In genomic region chr9:19155106-19155999, GRCh38 we compare ENCODE assay signal across 8 cellular contexts. TPM values are rescaled to one million over a fixed set of nuclear protein-coding genes. Genes with fewer than 3 reads are reported as not detected.
DNase-seq lines count a peak whose midpoint lies in the region; ATAC-seq and TF ChIP-seq lines count a peak whose summit lies in the region.
"Had no signal": no experiment of that assay in that cellular context is flagged by ENCODE, and none has a peak within 500 bp of the region (broad histone marks: within the 10 kb centered on the region; RNA-seq: fewer than 3 reads in every experiment).

No MANE protein-coding gene starts in this region.

- H3K4me3 Mint-ChIP-seq in CD8-positive, alpha-beta T cell = no peak overlapping the region

- H3K27ac Mint-ChIP-seq in CD8-positive, alpha-beta T cell = peak overlapping the region; percentile 61

- H3K4me1 Mint-ChIP-seq in CD8-positive, alpha-beta T cell (ENCODE audit: low read depth) = peaks cover 18% of the 10 kb centered on the region

- intact Hi-C loops in CD8-positive, alpha-beta T cell (cut with DNase I, micrococcal nuclease) = no loop called here

- no peak overlapping the region for H3K27ac ChIP-seq in CD8-positive, alpha-beta T cell (ENCODE audit: low read depth, low read length)

- no peaks in the 10 kb centered on the region for H3K9me3 ChIP-seq in CD8-positive, alpha-beta T cell (ENCODE audit: low read length)

- no peak for DNase-seq in CD8-positive, alpha-beta T cell
- peak; percentile 35 for DNase-seq in NCI-H345 treated with DMSO at 0.1 percent for 48 hours (lab: John Stamatoyannopoulos, UW; ENCODE audit: unreplicated experiment)
- DNase-seq in left lobe of liver (ENCODE audit: low spot score) = no peak
- DNase-seq in epidermal melanocyte (ENCODE audit: insufficient read length, low spot score) = no peak
- no peak for DNase-seq in NCI-H187 treated with DMSO at 0.1 percent for 48 hours (lab: John Stamatoyannopoulos, UW)
- no peak for DNase-seq in stimulated activated naive CD4-positive, alpha-beta T cell (lab: John Stamatoyannopoulos, UW)
- DNase-seq: posterior cingulate gyrus had no signal

- peaks cover 9% of the 10 kb centered on the region for H3K4me1 ChIP-seq in CD8-positive, alpha-beta T cell (ENCODE audit: insufficient read depth, low read length)

- H3K27me3 ChIP-seq in CD8-positive, alpha-beta T cell (ENCODE audit: insufficient read depth, low read length) = no peaks in the 10 kb centered on the region

- no peaks in the 10 kb centered on the region for H3K36me3 Mint-ChIP-seq in CD8-positive, alpha-beta T cell

- H3K27me3 Mint-ChIP-seq in CD8-positive, alpha-beta T cell (ENCODE audit: low read depth) = no peaks in the 10 kb centered on the region

- CTCF ChIA-PET in CD8-positive, alpha-beta T cell (lab: Charles Lee) = interaction anchor here (0.6 kb wide), 1 partner anchor 19 kb away, joined by 3 read pairs; no protein-coding TSS in a partner anchor

- no peak overlapping the region for H3K4me3 ChIP-seq in CD8-positive, alpha-beta T cell (ENCODE audit: low read depth, low read length)

- no peak for ATAC-seq in CD8-positive, alpha-beta T cell
- ATAC-seq in GM18867 (IDR thresholded peaks at IDR 0.05; ENCODE audit: unreplicated experiment) (peak; percentile 48), left lobe of liver (peak; percentile 44)

- POLR2A ChIA-PET in CD8-positive, alpha-beta T cell (lab: Charles Lee) = interaction anchor here (0.7 to 1.1 kb wide), 3 partner anchors 21 to 43 kb away, joined by 3 read pairs; no protein-coding TSS in a partner anchor

- TF ChIP-seq CTCF in CD8-positive, alpha-beta T cell (IDR thresholded peaks at IDR 0.05) = no peak

- H3K36me3 ChIP-seq in CD8-positive, alpha-beta T cell (ENCODE audit: insufficient read depth, low read length) = no peaks in the 10 kb centered on the region

- no peaks in the 10 kb centered on the region for H3K9me3 Mint-ChIP-seq in CD8-positive, alpha-beta T cell

RNA-seq across cellular contexts. Expression of gene PLIN2, which starts 28.1 kb away (rescaled TPM):
- 10 to 100 TPM; 47.1 to 47.7 TPM for total RNA-seq in CD8-positive, alpha-beta T cell
- 281 TPM for total RNA-seq in left lobe of liver

RNA-seq across cellular contexts. Expression of gene HAUS6, which starts 52.6 kb away (rescaled TPM):
- total RNA-seq in CD8-positive, alpha-beta T cell = 10 to 100 TPM; 14.2 to 16.5 TPM
- 2.6 TPM for total RNA-seq in left lobe of liver
